Comparison of ENCODE assay signal across 26 cellular contexts in genomic region chr9:110687497-110687896, GRCh38. TPM values are rescaled to one million over a fixed set of nuclear protein-coding genes. Genes with fewer than 3 reads are reported as not detected.
DNase-seq lines count a peak whose midpoint lies in the region; ATAC-seq and TF ChIP-seq lines count a peak whose summit lies in the region.
"Had no signal": no experiment of that assay in that cellular context is flagged by ENCODE, and none has a peak within 500 bp of the region (broad histone marks: within the 10 kb centered on the region; RNA-seq: fewer than 3 reads in every experiment).

No MANE protein-coding gene starts in this region.

- H3K9me3 ChIP-seq in mammary epithelial cell (replicated peaks; ENCODE audit: insufficient read depth, low read length): no peaks in the 10 kb centered on the region
- no peaks in the 10 kb centered on the region for H3K9me3 ChIP-seq in RWPE2 (ENCODE audit: severe bottlenecking)
- H3K9me3 ChIP-seq: SK-N-SH had no signal

- H2AFZ ChIP-seq in mammary epithelial cell (ENCODE audit: low read depth, low read length): peak overlapping the region; percentile 4
- H2AFZ ChIP-seq: GM23248 had no signal

- H3K4me3 ChIP-seq in mammary epithelial cell (replicated peaks in 1 of 3; ENCODE audit: insufficient read depth in 1 of 3, low read depth in 2 of 3, low read length in 3 of 3) (no peak overlapping the region), RWPE2 (ENCODE audit: severe bottlenecking) (no peak overlapping the region)
- H3K4me3 ChIP-seq: GM23248 had no signal

- H3K9ac ChIP-seq in mammary epithelial cell (ENCODE audit: insufficient read depth, low read length): no peak overlapping the region
- H3K9ac ChIP-seq: GM23248, SK-N-SH had no signal

- no peak overlapping the region for H3K27ac Mint-ChIP-seq in MCF 10A (ENCODE audit: low read depth, unreplicated experiment)
- H3K27ac Mint-ChIP-seq: CD8-positive, alpha-beta T cell; IgD-negative memory B cell had no signal

- H3K4me1 Mint-ChIP-seq in MCF 10A (ENCODE audit: insufficient read depth, unreplicated experiment): peaks cover 9% of the 10 kb centered on the region

- dilution Hi-C loops in mammary epithelial cell (cut with HindIII; ENCODE audit: low sequenced_read_pairs): loop anchor here (25.0 kb wide), 1 partner anchor 125 kb away; no protein-coding TSS in a partner anchor

- no peak overlapping the region for H3K4me3 Mint-ChIP-seq in MCF 10A (ENCODE audit: unreplicated experiment)
- H3K4me3 Mint-ChIP-seq: CD8-positive, alpha-beta T cell had no signal

- POLR2A ChIA-PET in MCF 10A (lab: Yijun Ruan, JAX): no interaction called here

- no peak overlapping the region for H3K4me2 ChIP-seq in mammary epithelial cell (ENCODE audit: insufficient read depth, low read depth, low read length)
- H3K4me2 ChIP-seq: SK-N-SH had no signal

- H3K36me3 ChIP-seq in mammary epithelial cell (ENCODE audit: insufficient read depth, low read length) (no peaks in the 10 kb centered on the region), RWPE2 (ENCODE audit: low read depth) (no peaks in the 10 kb centered on the region)

- no peaks in the 10 kb centered on the region for H3K27me3 ChIP-seq in mammary epithelial cell (ENCODE audit: insufficient read depth, low read length)
- H3K27me3 ChIP-seq in RWPE2 (ENCODE audit: insufficient read depth, poor library complexity, severe bottlenecking): no peaks in the 10 kb centered on the region
- H3K27me3 ChIP-seq in foreskin keratinocyte: no peaks in the 10 kb centered on the region

- H3K27me3 Mint-ChIP-seq in MCF 10A (ENCODE audit: insufficient read depth, unreplicated experiment): no peaks in the 10 kb centered on the region

- CTCF ChIA-PET in mammary epithelial cell (lab: Charles Lee; ENCODE audit: low non-redundant PET): no interaction called here
- CTCF ChIA-PET in MCF 10A (lab: Yijun Ruan, JAX): no interaction called here

- H4K20me1 ChIP-seq in mammary epithelial cell (ENCODE audit: insufficient read depth, low read length): no peaks in the 10 kb centered on the region

- H3K27ac ChIP-seq in mammary epithelial cell (ENCODE audit: insufficient read depth, low read depth, low read length) (no peak overlapping the region), RWPE2 (ENCODE audit: poor library complexity, severe bottlenecking) (no peak overlapping the region), foreskin keratinocyte (no peak overlapping the region)
- H3K27ac ChIP-seq: GM23248 had no signal

- DNase-seq in mammary epithelial cell (no peak), MCF 10A (ENCODE audit: unreplicated experiment) (no peak), RWPE2 (ENCODE audit: low spot score) (no peak), foreskin keratinocyte (peak; percentile 20 to 22), KG1 (lab: John Stamatoyannopoulos, UW) (no peak)
- DNase-seq: AML-193; C1 segment of cervical spinal cord; CD8-positive, alpha-beta T cell; DND-41; GM23248; HCEC 1CT; Karpas-422; MM.1S; NCI-H1048; NCI-H1436; NCI-H1930; NCI-H2227 treated with DMSO at 0.1 percent for 48 hours; NCI-H510A treated with DMSO at 0.1 percent for 48 hours; SHP77 treated with DMSO at 0.1 percent for 48 hours; SK-N-SH had no signal

- no peaks in the 10 kb centered on the region for H3K36me3 Mint-ChIP-seq in MCF 10A (ENCODE audit: insufficient read depth, unreplicated experiment)
- H3K36me3 Mint-ChIP-seq: CD8-positive, alpha-beta T cell had no signal

- BruUV-seq in mammary epithelial cell (replicated peaks; lab: Mats Ljungman, UMichigan) (no TSS peak), MCF 10A (replicated peaks; lab: Mats Ljungman, UMichigan) (no TSS peak)

- in situ Hi-C loops in mammary epithelial cell (cut with MboI; ENCODE audit: low sequenced_read_pairs in 2 of 2): no loop called here

- intact Hi-C loops in mammary epithelial cell (cut with micrococcal nuclease) (no loop called here), MCF 10A (cut with micrococcal nuclease) (no loop called here)

- H3K9me3 Mint-ChIP-seq in MCF 10A (ENCODE audit: unreplicated experiment): no peaks in the 10 kb centered on the region
- H3K9me3 Mint-ChIP-seq: CD8-positive, alpha-beta T cell; IgD-negative memory B cell had no signal

- TF ChIP-seq CTCF in mammary epithelial cell (conservative IDR thresholded peaks at IDR 0.05 in 1 of 2, IDR thresholded peaks at IDR 0.05 in 1 of 2; ENCODE audit: extremely low read depth in 1 of 2, insufficient read depth in 1 of 2, low read depth in 1 of 2, low read length in 2 of 2) (no peak), MCF 10A (IDR thresholded peaks at IDR 0.05; ENCODE audit: unreplicated experiment) (no peak), RWPE2 (IDR thresholded peaks at IDR 0.05; ENCODE audit: poor library complexity, severe bottlenecking) (no peak), foreskin keratinocyte (conservative IDR thresholded peaks at IDR 0.05) (no peak)

- H3K79me2 ChIP-seq in mammary epithelial cell (ENCODE audit: insufficient read depth, low read length): no peaks in the 10 kb centered on the region

- H3K4me1 ChIP-seq in mammary epithelial cell (ENCODE audit: insufficient read depth, low read length): no peaks in the 10 kb centered on the region
- peaks cover 3% of the 10 kb centered on the region for H3K4me1 ChIP-seq in RWPE2 (ENCODE audit: insufficient read depth, poor library complexity, severe bottlenecking)
- H3K4me1 ChIP-seq in foreskin keratinocyte: peaks cover 2% of the 10 kb centered on the region

- 86% methylated on average over 4 of the region's 4 CpGs for WGBS in mammary epithelial cell (ENCODE audit: low coverage, missing lambda C conversion rate)

- ATAC-seq in RWPE2 (ENCODE audit: low read depth) (peak; percentile 60), foreskin keratinocyte (no peak), HG03139 (IDR thresholded peaks at IDR 0.05; ENCODE audit: unreplicated experiment) (no peak), GM18907 (IDR thresholded peaks at IDR 0.05; ENCODE audit: unreplicated experiment) (no peak)
- ATAC-seq: CD8-positive, alpha-beta T cell had no signal

RNA-seq across cellular contexts. Expression of gene MUSK, which starts 18.9 kb away (rescaled TPM):
- total RNA-seq in mammary epithelial cell: not detected
- polyA plus RNA-seq in mammary epithelial cell: not detected
- polyA minus RNA-seq in mammary epithelial cell: not detected
- not detected in 2 replicates for total RNA-seq in MCF 10A (2022)
- total RNA-seq in foreskin keratinocyte: not detected in 2 replicates
- polyA plus RNA-seq in foreskin keratinocyte: not detected in 2 replicates
- total RNA-seq: A172; CD8-positive, alpha-beta T cell; G401; GM23248; OCI-LY7 had no signal
- polyA plus RNA-seq: GM23248, IgD-negative memory B cell, SK-N-SH had no signal

Comparison
In these comparisons a context has a peak if more than half of its experiments do, and no peak if none do; other contexts are left out.
1. DNase-seq: peak in foreskin keratinocyte (2 of 2); none in mammary epithelial cell (single experiment), MCF 10A (single experiment), RWPE2 (single experiment) and KG1 (single experiment).